Comparison of ENCODE assay signal across 17 cellular contexts in genomic region chr16:57884655-57885133, GRCh38.
"Had no signal": no experiment of that assay in that cellular context is flagged by ENCODE, and none has a peak within 500 bp of the region (broad histone marks: within the 10 kb centered on the region; RNA-seq: fewer than 3 reads in every experiment).

No MANE protein-coding gene starts in this region.

- ATAC-seq: activated CD4-positive, CD25-positive, alpha-beta regulatory T cell treated with anti-CD3 and anti-CD28 coated beads, Interleukin-2, amount 50 U/mL, for 24 hours; activated CD8-positive, alpha-beta memory T cell treated with anti-CD3 and anti-CD28 coated beads, Interleukin-2, amount 10 ng/mL, durations not matched to agents 7 days and 5 days; naive thymus-derived CD4-positive, alpha-beta T cell; sciatic nerve; stimulated activated naive CD8-positive, alpha-beta T cell treated with anti-CD3 and anti-CD28 coated beads, Interleukin-15, amount 100 ng/mL, for 72 hours had no signal

- H3K9me3 Mint-ChIP-seq: activated T-cell treated with anti-CD3 and anti-CD28 coated beads, Interleukin-2, amount 50 U/mL, for 24 hours; stimulated activated naive CD8-positive, alpha-beta T cell treated with anti-CD3 and anti-CD28 coated beads, Interleukin-15, amount 100 ng/mL, for 72 hours had no signal

- H3K4me3 Mint-ChIP-seq: activated CD8-positive, alpha-beta memory T cell treated with anti-CD3 and anti-CD28 coated beads, Interleukin-2, amount 10 ng/mL, durations not matched to agents 7 days and 5 days; activated naive CD8-positive, alpha-beta T cell; activated T-cell treated with anti-CD3 and anti-CD28 coated beads, Interleukin-2, amount 50 U/mL, for 24 hours; stimulated activated naive CD8-positive, alpha-beta T cell treated with anti-CD3 and anti-CD28 coated beads, Interleukin-15, amount 100 ng/mL, for 72 hours had no signal

- H3K4me3 ChIP-seq: lung had no signal

- H3K27me3 ChIP-seq: testis had no signal

- H3K27ac Mint-ChIP-seq: activated CD8-positive, alpha-beta memory T cell treated with anti-CD3 and anti-CD28 coated beads, Interleukin-2, amount 10 ng/mL, durations not matched to agents 7 days and 5 days; activated naive CD8-positive, alpha-beta T cell; activated T-cell treated with anti-CD3 and anti-CD28 coated beads, Interleukin-2, amount 50 U/mL, for 24 hours; naive thymus-derived CD4-positive, alpha-beta T cell; stimulated activated naive CD8-positive, alpha-beta T cell treated with anti-CD3 and anti-CD28 coated beads, Interleukin-15, amount 100 ng/mL, for 72 hours had no signal

- H3K4me1 Mint-ChIP-seq: activated CD8-positive, alpha-beta memory T cell treated with anti-CD3 and anti-CD28 coated beads, Interleukin-2, amount 10 ng/mL, durations not matched to agents 7 days and 5 days; stimulated activated naive CD8-positive, alpha-beta T cell treated with anti-CD3 and anti-CD28 coated beads, Interleukin-15, amount 100 ng/mL, for 72 hours had no signal

- DNase-seq: activated CD4-positive, alpha-beta T cell treated with anti-CD3 and anti-CD28 coated beads, Interleukin-2, amount 50 U/mL, for 48 hours; activated CD8-positive, alpha-beta memory T cell treated with anti-CD3 and anti-CD28 coated beads, Interleukin-2, amount 10 ng/mL, durations not matched to agents 7 days and 5 days; activated effector memory CD4-positive, alpha-beta T cell treated with Interleukin-2 at 50 U/mL for 16 hours; activated T-cell treated with anti-CD3 and anti-CD28 coated beads, Interleukin-2, amount 50 U/mL, for 24 hours; brain microvascular endothelial cell; dorsolateral prefrontal cortex; hypothalamus; left cardiac atrium; naive thymus-derived CD4-positive, alpha-beta T cell; stimulated activated CD4-positive, alpha-beta T cell treated with anti-CD3 and anti-CD28 coated beads, Interleukin-4, amount 100 ng/mL, for 1 hour; stimulated activated CD8-positive, alpha-beta memory T cell treated with anti-CD3 and anti-CD28 coated beads, Interleukin-4, amount 100 ng/mL, for 48 hours; stimulated activated naive CD8-positive, alpha-beta T cell treated with anti-CD3 and anti-CD28 coated beads, Interleukin-15, amount 100 ng/mL, for 72 hours; testis had no signal

- H3K36me3 Mint-ChIP-seq: activated CD8-positive, alpha-beta memory T cell treated with anti-CD3 and anti-CD28 coated beads, Interleukin-2, amount 10 ng/mL, durations not matched to agents 7 days and 5 days; activated naive CD8-positive, alpha-beta T cell had no signal

- H3K36me3 ChIP-seq: brain microvascular endothelial cell had no signal

- H3K9me3 ChIP-seq: testis had no signal

- H3K27ac ChIP-seq: brain microvascular endothelial cell, dorsolateral prefrontal cortex, testis had no signal
